In genomic region chr15:52680041-52680391, GRCh38 we compare ENCODE assay signal across 8 cellular contexts. TPM values are rescaled to one million over a fixed set of nuclear protein-coding genes. Genes with fewer than 3 reads are reported as not detected.
DNase-seq lines count a peak whose midpoint lies in the region; ATAC-seq and TF ChIP-seq lines count a peak whose summit lies in the region.

No MANE protein-coding gene starts in this region.

- no peak overlapping the region for H3K14ac ChIP-seq in neuronal stem cell (ENCODE audit: low read length)

- DNase-seq in DMS114 treated with DMSO at 0.1 percent for 48 hours (lab: John Stamatoyannopoulos, UW; ENCODE audit: unreplicated experiment) (peak; percentile 9), NAMALWA (ENCODE audit: low spot score) (peak; percentile 80), dermis blood vessel endothelial cell (peak; percentile 48), neuronal stem cell (ENCODE audit: low spot score) (peak; percentile 14), GM10248 (ENCODE audit: extremely low spot score) (no peak), NCI-H1436 (lab: John Stamatoyannopoulos, UW) (no peak)

- no peak overlapping the region for H2BK12ac ChIP-seq in neuronal stem cell (ENCODE audit: low read length)

- TF ChIP-seq CTCF in GM10248 (IDR thresholded peaks at IDR 0.05; ENCODE audit: control extremely low read depth, extremely low read depth, low read depth, missing control alignments): no peak

- peaks cover 0 to 29% (median 0%) of the 10 kb centered on the region in 3 experiments for H3K27me3 ChIP-seq in neuronal stem cell (ENCODE audit: control insufficient read depth in 3 of 3, insufficient read depth in 3 of 3, low read depth in 1 of 3, low read length in 3 of 3)

- H2BK5ac ChIP-seq in neuronal stem cell (ENCODE audit: low read length): no peak overlapping the region

- H3K23ac ChIP-seq in neuronal stem cell (ENCODE audit: low read depth, low read length, poor library complexity): no peak overlapping the region

- peak overlapping the region; percentile 71 for H3K27ac ChIP-seq in neuronal stem cell (replicated peaks; ENCODE audit: low read length)

- no peak overlapping the region for H2BK120ac ChIP-seq in neuronal stem cell (ENCODE audit: low read depth, low read length)

- H4K8ac ChIP-seq in neuronal stem cell (ENCODE audit: low read depth, low read length): no peak overlapping the region

- CTCF ChIA-PET in GM10248 (lab: Yijun Ruan, JAX): interaction anchor here (1.1 to 1.8 kb wide), 3 partner anchors 9 to 107 kb away, joined by 4 to 6 read pairs (median 4); no protein-coding TSS in a partner anchor

- H3K4me2 ChIP-seq in neuronal stem cell (ENCODE audit: insufficient read depth, low read length, poor library complexity, severe bottlenecking): peak overlapping the region; percentile 91

- H2AFZ ChIP-seq in neuronal stem cell (ENCODE audit: low read length): peak overlapping the region; percentile 100

- POLR2A ChIA-PET in GM10248 (lab: Yijun Ruan, JAX): interaction anchor here (0.6 kb wide), 1 partner anchor 106 kb away, joined by 3 read pairs; no protein-coding TSS in a partner anchor

- no peak overlapping the region for H3K9ac ChIP-seq in neuronal stem cell (ENCODE audit: low read depth, low read length, poor library complexity)

- H2AK5ac ChIP-seq in neuronal stem cell (ENCODE audit: low read depth, low read length): no peak overlapping the region

- ATAC-seq in HG03175 (IDR thresholded peaks at IDR 0.05; ENCODE audit: unreplicated experiment) (no peak), HG02852 (IDR thresholded peaks at IDR 0.05; ENCODE audit: unreplicated experiment) (no peak)

- no peak overlapping the region for H3K18ac ChIP-seq in neuronal stem cell (ENCODE audit: low read length)

- H3K4ac ChIP-seq in neuronal stem cell (ENCODE audit: low read length): no peak overlapping the region

- peaks cover 0 to 4% of the 10 kb centered on the region in 2 donors for H3K36me3 ChIP-seq in neuronal stem cell (replicated peaks in 1 of 2; ENCODE audit: control insufficient read depth in 2 of 2, insufficient read depth in 2 of 2, low read length in 2 of 2)

- no peak overlapping the region for H4K91ac ChIP-seq in neuronal stem cell (ENCODE audit: low read depth, low read length, poor library complexity)

- H2BK15ac ChIP-seq in neuronal stem cell (ENCODE audit: low read length): no peak overlapping the region

- H3K4me3 ChIP-seq in neuronal stem cell (ENCODE audit: low read length in 2 of 2): peak overlapping the region; percentile 91 to 94

- H3K4me1 ChIP-seq in neuronal stem cell (ENCODE audit: control insufficient read depth in 2 of 2, insufficient read depth in 1 of 2, low read depth in 1 of 2, low read length in 2 of 2): peaks cover 2 to 9% of the 10 kb centered on the region in 2 donors

- no peaks in the 10 kb centered on the region for H3K9me3 ChIP-seq in neuronal stem cell (replicated peaks in 1 of 2; ENCODE audit: control insufficient read depth in 2 of 2, insufficient read depth in 1 of 2, low read depth in 1 of 2, low read length in 2 of 2)

- H3K79me1 ChIP-seq in neuronal stem cell (ENCODE audit: low read depth, low read length): no peaks in the 10 kb centered on the region

- WGBS in neuronal stem cell (ENCODE audit: extremely low coverage in 2 of 2, insufficient read length in 2 of 2, insufficient replicate concordance in 1 of 2), 2 donors: no CpG with 5 or more reads among the region's 3 CpGs

RNA-seq across cellular contexts. Expression of gene ATOSA, which starts 0.8 kb away (rescaled TPM):
- total RNA-seq in dermis blood vessel endothelial cell: 66.3 and 66.5 TPM in 2 replicates
- polyA plus RNA-seq in neuronal stem cell (2013, experiment 1 of 2): 11.2 TPM
- polyA plus RNA-seq in neuronal stem cell (2013, experiment 2 of 2): 11.9 TPM

Comparison
In these comparisons a context has a peak if more than half of its experiments do, and no peak if none do; other contexts are left out.
1. DNase-seq: peak in DMS114 treated with DMSO at 0.1 percent for 48 hours (single experiment), NAMALWA (single experiment), dermis blood vessel endothelial cell (single experiment) and neuronal stem cell (single experiment); none in GM10248 (single experiment) and NCI-H1436 (single experiment).